ENCODE assay signal across 29 cellular contexts in the genomic region with DNA sequence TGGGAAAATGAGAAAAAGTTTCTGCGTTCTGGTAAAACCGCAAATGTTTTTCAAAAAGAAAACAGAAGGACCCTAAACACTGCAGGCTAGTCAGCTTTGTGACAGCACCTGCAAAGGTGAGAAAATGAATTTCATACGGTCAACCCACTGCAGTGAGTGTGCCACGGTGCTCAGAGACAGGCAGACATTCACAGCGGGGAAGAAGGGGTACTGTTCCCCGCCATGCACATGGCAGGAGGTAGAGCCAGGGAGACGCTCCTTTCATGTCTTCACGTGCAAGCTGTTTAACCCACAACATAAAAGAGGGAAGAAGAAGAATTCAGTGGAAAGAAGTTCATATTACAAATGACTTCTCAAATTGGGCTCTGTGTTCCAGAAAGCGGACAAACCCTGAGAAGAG.
"Had no signal": no experiment of that assay in that cellular context is flagged by ENCODE, and none has a peak within 500 bp of the region (broad histone marks: within the 10 kb centered on the region; RNA-seq: fewer than 3 reads in every experiment).

No MANE protein-coding gene starts in this region.

- H3K4me3 ChIP-seq: adrenal gland, PC-9 had no signal

- H3K4me2 ChIP-seq: KMS-11, PC-9 had no signal

- H3K27ac ChIP-seq: adrenal gland, brain microvascular endothelial cell, KMS-11, PC-9, RWPE1, WERI-Rb-1 had no signal

- ATAC-seq: activated naive CD4-positive, alpha-beta T cell treated with anti-CD3 and anti-CD28 coated beads, Interleukin-2, amount 50 U/mL, for 72 hours; activated T-cell treated with anti-CD3 and anti-CD28 coated beads, Interleukin-2, amount 50 U/mL, for 4 hours; Right ventricle myocardium inferior had no signal

- H3K27me3 ChIP-seq: adrenal gland had no signal

- H3K4me1 ChIP-seq: adrenal gland had no signal

- H3K9me3 ChIP-seq: adrenal gland had no signal

- H3K36me3 ChIP-seq: adrenal gland, brain microvascular endothelial cell, WERI-Rb-1 had no signal

- H3K9ac ChIP-seq: KMS-11 had no signal

- DNase-seq: activated CD4-positive, alpha-beta memory T cell treated with anti-CD3 and anti-CD28 coated beads for 36 hours; activated CD4-positive, alpha-beta T cell treated with anti-CD3 and anti-CD28 coated beads, Interleukin-2, amount 50 U/mL, for 1 hour; activated CD8-positive, alpha-beta memory T cell treated with anti-CD3 and anti-CD28 coated beads, Interleukin-2, amount 50 U/mL, for 4 hours; activated gamma-delta T cell treated with Interleukin-2 at 50 U/mL for 16 hours; activated naive CD4-positive, alpha-beta T cell treated with anti-CD3 and anti-CD28 coated beads for 36 hours; activated T-cell treated with anti-CD3 and anti-CD28 coated beads for 4 hours; activated T-cell treated with anti-CD3 and anti-CD28 coated beads, Interleukin-2, amount 50 U/mL, for 4 hours; adrenal gland; brain microvascular endothelial cell; central memory CD4-positive, alpha-beta T cell; NCI-H1092 treated with DMSO at 0.1 percent for 48 hours; NCI-H1417 treated with DMSO at 0.1 percent for 48 hours; NCI-H187 treated with DMSO at 0.1 percent for 48 hours; NCI-H2081 treated with DMSO at 0.1 percent for 48 hours; NCI-H2171; NCI-H510A; NCI-H526; NCI-H748 treated with DMSO at 0.1 percent for 48 hours; NK-92 treated with Interleukin-12 subunit alpha and Interleukin-12 subunit beta, amount 100 ng/mL, for 24 hours; SW 1271; T-helper 1 cell; T-helper 2 cell; T-helper 9 cell; WERI-Rb-1 had no signal

- H2AFZ ChIP-seq: PC-9 had no signal
